Comparison of ENCODE assay signal across 19 cellular contexts in the genomic region with DNA sequence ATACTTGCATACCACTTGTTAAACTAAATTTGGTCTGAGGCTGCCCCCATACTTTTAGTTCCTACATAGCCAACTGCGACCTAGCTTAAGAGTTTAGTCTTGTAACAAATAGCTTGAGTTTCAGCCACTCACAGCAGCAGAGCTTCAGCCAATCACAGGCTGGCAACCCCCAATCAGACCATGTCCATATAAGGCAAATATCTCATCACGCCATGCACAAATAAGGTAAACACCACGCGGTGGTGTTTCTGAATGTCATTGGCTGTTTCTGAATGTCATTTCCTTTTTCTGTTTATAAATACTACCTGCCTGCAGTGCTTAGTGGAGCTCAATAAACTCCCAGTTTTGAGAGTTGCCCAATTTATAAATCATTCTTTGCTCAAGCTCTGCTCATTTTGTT.
DNase-seq lines count a peak whose midpoint lies in the region; ATAC-seq and TF ChIP-seq lines count a peak whose summit lies in the region.
"Had no signal": no experiment of that assay in that cellular context is flagged by ENCODE, and none has a peak within 500 bp of the region (broad histone marks: within the 10 kb centered on the region; RNA-seq: fewer than 3 reads in every experiment).

No MANE protein-coding gene starts in this region.

- no peak overlapping the region for H3K27ac Mint-ChIP-seq in CD4-positive, alpha-beta T cell
- H3K27ac Mint-ChIP-seq: CD8-positive, alpha-beta T cell had no signal

- no peak for TF ChIP-seq CTCF in GM12865 (IDR thresholded peaks at IDR 0.05; ENCODE audit: insufficient read depth, low read depth, low read length, missing control alignments)
- TF ChIP-seq CTCF in CD4-positive, alpha-beta T cell (IDR thresholded peaks at IDR 0.05), result no peak

- no peak overlapping the region for H3K4me3 ChIP-seq in GM12865 (ENCODE audit: low read depth, low read length)
- H3K4me3 ChIP-seq: BLaER1 treated with 17β-estradiol and CSF1 and Interleukin-3, amounts not matched to agents 10 nM and 100 nM; K562; MG63 had no signal

- CTCF ChIA-PET in CD4-positive, alpha-beta T cell (lab: Charles Lee), result no interaction called here

- DNase-seq in GM12865 (ENCODE audit: low read depth), result peak; percentile 9
- peak; percentile 39 for DNase-seq in H4 (ENCODE audit: low spot score)
- peak; percentile 21 for DNase-seq in NCI-H2171 treated with DMSO at 0.1 percent for 48 hours (lab: John Stamatoyannopoulos, UW)
- peak; percentile 30 for DNase-seq in iPS-NIHi11 (ENCODE audit: low spot score)
- no peak for DNase-seq in GOT3 (lab: John Stamatoyannopoulos, UW)
- no peak for DNase-seq in CD4-positive, alpha-beta T cell
- DNase-seq in cardiac septum (ENCODE audit: low spot score), result no peak
- DNase-seq: ACHN; CD8-positive, alpha-beta T cell; EL; MG63; NCI-H1092; NCI-H146; NCI-H2029; NCI-H526; PC-3; Right ventricle myocardium superior had no signal

- no peak for ATAC-seq in CD4-positive, alpha-beta T cell (ENCODE audit: poor library complexity)
- ATAC-seq: CD8-positive, alpha-beta T cell; K562; PC-3 had no signal

- H3K27me3 ChIP-seq in CD4-positive, alpha-beta T cell (ENCODE audit: control insufficient read depth, insufficient read depth, low read length), result no peaks in the 10 kb centered on the region
- H3K27me3 ChIP-seq: BLaER1 treated with 17β-estradiol and CSF1 and Interleukin-3, amounts not matched to agents 10 nM and 100 nM; MG63 had no signal

- no peaks in the 10 kb centered on the region for H3K4me1 Mint-ChIP-seq in CD4-positive, alpha-beta T cell (ENCODE audit: low read depth)

- H3K36me3 Mint-ChIP-seq in CD4-positive, alpha-beta T cell (ENCODE audit: low read depth), result no peaks in the 10 kb centered on the region
- H3K36me3 Mint-ChIP-seq: CD8-positive, alpha-beta T cell had no signal

- H3K27me3 Mint-ChIP-seq in CD4-positive, alpha-beta T cell, result peaks cover 16% of the 10 kb centered on the region

- intact Hi-C loops in CD4-positive, alpha-beta T cell (cut with DNase I, micrococcal nuclease), result no loop called here
- intact Hi-C loops in cardiac septum (cut with DNase I), result no loop called here

- H3K4me3 Mint-ChIP-seq in CD4-positive, alpha-beta T cell, result no peak overlapping the region
- H3K4me3 Mint-ChIP-seq: CD8-positive, alpha-beta T cell had no signal

- no peak overlapping the region for H3K27ac ChIP-seq in CD4-positive, alpha-beta T cell (ENCODE audit: low read depth, low read length)
- H3K27ac ChIP-seq: BLaER1 treated with 17β-estradiol and CSF1 and Interleukin-3, amounts not matched to agents 10 nM and 100 nM had no signal

- POLR2A ChIA-PET in CD4-positive, alpha-beta T cell (lab: Charles Lee), result no interaction called here

- no peaks in the 10 kb centered on the region for H3K9me3 ChIP-seq in CD4-positive, alpha-beta T cell (ENCODE audit: control insufficient read depth, low read length)
- H3K9me3 ChIP-seq: BLaER1 treated with 17β-estradiol and CSF1 and Interleukin-3, amounts not matched to agents 10 nM and 100 nM; MG63 had no signal

- no peaks in the 10 kb centered on the region for H3K9me3 Mint-ChIP-seq in CD4-positive, alpha-beta T cell
- H3K9me3 Mint-ChIP-seq: CD8-positive, alpha-beta T cell had no signal

Comparison
In these comparisons a context has a peak if more than half of its experiments do, and no peak if none do; other contexts are left out.
1. DNase-seq: peak in GM12865 (single experiment), H4 (single experiment), NCI-H2171 treated with DMSO at 0.1 percent for 48 hours (single experiment) and iPS-NIHi11 (single experiment); none in GOT3 (single experiment), CD4-positive, alpha-beta T cell (0 of 10) and cardiac septum (single experiment).